Comparison of ENCODE assay signal across 9 cellular contexts in genomic region chr11:83054904-83055380, GRCh38. TPM values are rescaled to one million over a fixed set of nuclear protein-coding genes. Genes with fewer than 3 reads are reported as not detected.
DNase-seq lines count a peak whose midpoint lies in the region; ATAC-seq and TF ChIP-seq lines count a peak whose summit lies in the region.
"Had no signal": no experiment of that assay in that cellular context is flagged by ENCODE, and none has a peak within 500 bp of the region (broad histone marks: within the 10 kb centered on the region; RNA-seq: fewer than 3 reads in every experiment).

No MANE protein-coding gene starts in this region.

- H3K4me1 ChIP-seq in OCI-LY1 (ENCODE audit: insufficient read depth, low read length, severe bottlenecking) (peaks cover 77% of the 10 kb centered on the region), psoas muscle (peaks cover 69% of the 10 kb centered on the region), aorta (ENCODE audit: control insufficient read depth in 1 of 2, insufficient read depth in 2 of 2, low read length in 2 of 2) (peaks cover 8 to 10% of the 10 kb centered on the region in 2 donors)

- peak overlapping the region; percentile 18 for H3K4me3 ChIP-seq in OCI-LY1 (ENCODE audit: low read depth, low read length, poor library complexity, severe bottlenecking)
- no peak overlapping the region for H3K4me3 ChIP-seq in psoas muscle
- H3K4me3 ChIP-seq in aorta (ENCODE audit: low read length in 2 of 2): no peak overlapping the region

- no peak overlapping the region for H2AFZ ChIP-seq in OCI-LY1 (ENCODE audit: low read length)

- H3K36me3 ChIP-seq in OCI-LY1 (ENCODE audit: insufficient read depth, low read length) (peaks cover 66% of the 10 kb centered on the region), psoas muscle (ENCODE audit: insufficient read depth in 1 of 2, low read depth in 1 of 2) (no peaks in the 10 kb centered on the region), aorta (ENCODE audit: control insufficient read depth in 1 of 2, insufficient read depth in 2 of 2, low read length in 1 of 2) (no peaks in the 10 kb centered on the region)

- peaks cover 8% of the 10 kb centered on the region; the same call in 1 of the 2 replicates for H3K9me3 ChIP-seq in OCI-LY1 (ENCODE audit: low read length)
- no peaks in the 10 kb centered on the region for H3K9me3 ChIP-seq in psoas muscle
- H3K9me3 ChIP-seq in aorta (ENCODE audit: control insufficient read depth, low read length): no peaks in the 10 kb centered on the region

- H3K4me2 ChIP-seq in OCI-LY1 (ENCODE audit: low read length): peak overlapping the region; percentile 52

- no peak for DNase-seq in psoas muscle
- no peak for DNase-seq in aorta
- DNase-seq: activated CD4-positive, alpha-beta T cell treated with anti-CD3 and anti-CD28 coated beads for 4 hours; NCI-H1694 treated with DMSO at 0.1 percent for 48 hours had no signal

- intact Hi-C loops in psoas muscle (cut with DNase I) (loop anchor here in 1 of 2 donors (2.0 kb wide), 1 partner anchor 14 kb away; no protein-coding TSS in a partner anchor), aorta (cut with DNase I) (no loop called here)

- no peaks in the 10 kb centered on the region for H4K20me1 ChIP-seq in OCI-LY1 (ENCODE audit: insufficient read depth, low read length)

- no peaks in the 10 kb centered on the region for H3K9me2 ChIP-seq in OCI-LY1 (ENCODE audit: low read depth, low read length)

- ATAC-seq in GM19372 (IDR thresholded peaks at IDR 0.05; ENCODE audit: low read depth, unreplicated experiment): peak; percentile 64
- ATAC-seq in HG03139 (IDR thresholded peaks at IDR 0.05; ENCODE audit: unreplicated experiment): peak; percentile 49
- no peak for ATAC-seq in psoas muscle
- ATAC-seq in GM19328 (IDR thresholded peaks at IDR 0.05; ENCODE audit: unreplicated experiment): no peak
- no peak for ATAC-seq in aorta (ENCODE audit: low FRiP score)
- ATAC-seq in HG02571 (IDR thresholded peaks at IDR 0.05; ENCODE audit: unreplicated experiment): no peak

- H3K27ac ChIP-seq in OCI-LY1 (ENCODE audit: low read depth, low read length, poor library complexity, severe bottlenecking): peak overlapping the region; percentile 92
- peak overlapping the region; percentile 26 for H3K27ac ChIP-seq in psoas muscle
- no peak overlapping the region for H3K27ac ChIP-seq in aorta (ENCODE audit: low read depth in 1 of 2, low read length in 2 of 2)

- peaks cover 3% of the 10 kb centered on the region; the same call in 1 of the 2 replicates for H3F3A ChIP-seq in OCI-LY1 (ENCODE audit: insufficient read depth, low read length)

- no peaks in the 10 kb centered on the region for H3K27me3 ChIP-seq in OCI-LY1 (ENCODE audit: insufficient read depth, low read length)
- H3K27me3 ChIP-seq in psoas muscle (ENCODE audit: insufficient read depth in 3 of 3, low read length in 2 of 3): no peaks in the 10 kb centered on the region
- no peaks in the 10 kb centered on the region for H3K27me3 ChIP-seq in aorta (ENCODE audit: control insufficient read depth in 1 of 2, insufficient read depth in 2 of 2, low read length in 1 of 2)

- TF ChIP-seq CTCF in OCI-LY1 (IDR thresholded peaks at IDR 0.05; ENCODE audit: low read length) (no peak), psoas muscle (IDR thresholded peaks at IDR 0.05) (no peak)

- H3K9ac ChIP-seq in OCI-LY1 (ENCODE audit: low read length): peak overlapping the region; percentile 22; the same call in 1 of the 2 replicates

- 92 to 98% (median 96%) methylated on average over 3 of the region's 3 CpGs for WGBS in psoas muscle, 3 donors
- WGBS in aorta, 2 donors: 95 to 97% methylated on average over 3 of the region's 3 CpGs

- peaks cover 92% of the 10 kb centered on the region for H3K79me2 ChIP-seq in OCI-LY1 (ENCODE audit: insufficient read depth, low read length)

RNA-seq across cellular contexts. Expression of gene RAB30, which starts 16.8 kb away (rescaled TPM):
- 10 to 100 TPM; 15.2 to 89.7 (median 37.6) TPM for total RNA-seq in psoas muscle
- 10 to 100 TPM in 2 of 3 donors, 1 to 10 TPM in 1; 3.4 to 21.5 (median 13.7) TPM for polyA plus RNA-seq in psoas muscle
- total RNA-seq in aorta: 10 to 100 TPM; 20.3 to 44.1 TPM
- polyA plus RNA-seq in aorta: 1 to 10 TPM; 2.9 to 3.7 TPM

Comparison
In these comparisons a context has a peak if more than half of its experiments do, and no peak if none do; other contexts are left out.
1. ATAC-seq: peak in GM19372 (single experiment) and HG03139 (single experiment); none in psoas muscle (0 of 4), GM19328 (single experiment), aorta (single experiment) and HG02571 (single experiment).
2. H3K27ac ChIP-seq: peak in OCI-LY1 (single experiment) and psoas muscle (single experiment); none in aorta (0 of 2).